In genomic region chr13:46654956-46655726, GRCh38 we compare ENCODE assay signal across 11 cellular contexts.
A peak's percentile ranks its signal among the peaks of the same experiment; 100 is the strongest.
DNase-seq lines count a peak whose midpoint lies in the region; ATAC-seq and TF ChIP-seq lines count a peak whose summit lies in the region.
"Had no signal": no experiment of that assay in that cellular context is flagged by ENCODE, and none has a peak within 500 bp of the region (broad histone marks: within the 10 kb centered on the region; RNA-seq: fewer than 3 reads in every experiment).

No MANE protein-coding gene starts in this region.

- H3K9me3 ChIP-seq in mesodermal cell (ENCODE audit: control insufficient read depth, low read length) (no peaks in the 10 kb centered on the region), thyroid gland (no peaks in the 10 kb centered on the region)

- peaks cover 31% of the 10 kb centered on the region for H3K4me1 Mint-ChIP-seq in T-helper 1 cell treated with Interleukin-12 subunit alpha and Interleukin-12 subunit beta and Interleukin-4 antibody, amounts not matched to agents 30 μg/mL and 1 μg/mL, for 36 hours (ENCODE audit: low read depth)

- no peak for ATAC-seq in HG03354 (IDR thresholded peaks at IDR 0.05; ENCODE audit: poor library complexity, severe bottlenecking, unreplicated experiment)
- ATAC-seq: left lobe of liver had no signal

- H3K27ac ChIP-seq in mesodermal cell (ENCODE audit: low read depth, low read length, severe bottlenecking) (peak overlapping the region; percentile 73), thyroid gland (peak overlapping the region; percentile 34 to 64 (median 60))

- peaks cover 14% of the 10 kb centered on the region for H3K36me3 ChIP-seq in mesodermal cell (ENCODE audit: control insufficient read depth, insufficient read depth, low read length)
- no peaks in the 10 kb centered on the region for H3K36me3 ChIP-seq in thyroid gland

- H3K4me1 ChIP-seq in mesodermal cell (ENCODE audit: control insufficient read depth, insufficient read depth, low read length, poor library complexity, severe bottlenecking) (peaks cover 17% of the 10 kb centered on the region), thyroid gland (peaks cover 7 to 19% of the 10 kb centered on the region in 2 donors)

- peaks cover 13% of the 10 kb centered on the region for H3K36me3 Mint-ChIP-seq in T-helper 1 cell treated with Interleukin-12 subunit alpha and Interleukin-12 subunit beta and Interleukin-4 antibody, amounts not matched to agents 30 μg/mL and 1 μg/mL, for 36 hours (ENCODE audit: low read depth)

- H3K9me3 Mint-ChIP-seq in T-helper 1 cell treated with Interleukin-12 subunit alpha and Interleukin-12 subunit beta and Interleukin-4 antibody, amounts not matched to agents 30 μg/mL and 1 μg/mL, for 36 hours: no peaks in the 10 kb centered on the region
- H3K9me3 Mint-ChIP-seq: dendritic cell treated with granulocyte-macrophage colony-stimulating factor and Interleukin-4, amounts not matched to agents 40 ng/mL and 50 ng/mL, for 4 days had no signal

- DNase-seq in T-helper 1 cell: no peak
- peak; percentile 59 to 61 for DNase-seq in cardiac fibroblast (ENCODE audit: low read depth in 2 of 2)
- no peak for DNase-seq in thyroid gland
- DNase-seq in activated CD8-positive, alpha-beta memory T cell treated with anti-CD3 and anti-CD28 coated beads, Interleukin-2, amount 50 U/mL, for 4 hours: no peak
- DNase-seq in DMS79 (lab: John Stamatoyannopoulos, UW): no peak
- DNase-seq: activated CD4-positive, alpha-beta T cell treated with anti-CD3 and anti-CD28 coated beads for 4 hours had no signal

- H3K4me3 ChIP-seq in cardiac fibroblast (replicated peaks in 1 of 2; ENCODE audit: low read depth in 2 of 2, low read length in 2 of 2) (no peak overlapping the region), mesodermal cell (ENCODE audit: extremely low read depth, insufficient read depth, low read length, poor library complexity, severe bottlenecking) (no peak overlapping the region), thyroid gland (replicated peaks in 1 of 3) (no peak overlapping the region)

- 100% methylated on average over 1 of the region's 2 CpGs; no CpG with 5 or more reads in 1 of the 2 experiments for WGBS in mesodermal cell (ENCODE audit: insufficient coverage in 2 of 2), 2 experiments
- 70 to 76% methylated on average over 2 of the region's 2 CpGs for WGBS in thyroid gland, 2 donors

- H3K27me3 ChIP-seq in thyroid gland: no peaks in the 10 kb centered on the region

- no peak for TF ChIP-seq POLR2A in thyroid gland (IDR thresholded peaks at IDR 0.05)

- peak overlapping the region; percentile 17 for H3K27ac Mint-ChIP-seq in T-helper 1 cell treated with Interleukin-12 subunit alpha and Interleukin-12 subunit beta and Interleukin-4 antibody, amounts not matched to agents 30 μg/mL and 1 μg/mL, for 36 hours
- H3K27ac Mint-ChIP-seq: dendritic cell treated with granulocyte-macrophage colony-stimulating factor and Interleukin-4, amounts not matched to agents 40 ng/mL and 50 ng/mL, for 4 days had no signal

- TF ChIP-seq CTCF in cardiac fibroblast (IDR thresholded peaks at IDR 0.05; ENCODE audit: low read depth, low read length): no peak
- no peak for TF ChIP-seq CTCF in thyroid gland (IDR thresholded peaks at IDR 0.05)

- H3K27me3 Mint-ChIP-seq in T-helper 1 cell treated with Interleukin-12 subunit alpha and Interleukin-12 subunit beta and Interleukin-4 antibody, amounts not matched to agents 30 μg/mL and 1 μg/mL, for 36 hours (ENCODE audit: low read depth): no peaks in the 10 kb centered on the region
- H3K27me3 Mint-ChIP-seq: dendritic cell treated with granulocyte-macrophage colony-stimulating factor and Interleukin-4, amounts not matched to agents 40 ng/mL and 50 ng/mL, for 4 days had no signal

- peak overlapping the region; percentile 34 for H3K4me3 Mint-ChIP-seq in T-helper 1 cell treated with Interleukin-12 subunit alpha and Interleukin-12 subunit beta and Interleukin-4 antibody, amounts not matched to agents 30 μg/mL and 1 μg/mL, for 36 hours
- H3K4me3 Mint-ChIP-seq: dendritic cell treated with granulocyte-macrophage colony-stimulating factor and Interleukin-4, amounts not matched to agents 40 ng/mL and 50 ng/mL, for 4 days had no signal

- intact Hi-C loops in thyroid gland (cut with DNase I): no loop called here

Comparison
In these comparisons a context has a peak if more than half of its experiments do, and no peak if none do; other contexts are left out.
1. DNase-seq: peak in cardiac fibroblast (2 of 2); none in T-helper 1 cell (0 of 5), thyroid gland (0 of 2), activated CD8-positive, alpha-beta memory T cell treated with anti-CD3 and anti-CD28 coated beads, Interleukin-2, amount 50 U/mL, for 4 hours (single experiment) and DMS79 (single experiment).